Comparison of ENCODE assay signal across 8 cellular contexts in genomic region chr10:103659674-103660363, GRCh38.
A peak's percentile ranks its signal among the peaks of the same experiment; 100 is the strongest.
DNase-seq lines count a peak whose midpoint lies in the region; ATAC-seq and TF ChIP-seq lines count a peak whose summit lies in the region.

No MANE protein-coding gene starts in this region.

- peaks cover 5% of the 10 kb centered on the region for H3K27me3 Mint-ChIP-seq in GM23338 (ENCODE audit: insufficient read depth, low read depth, poor library complexity)
- H3K27me3 Mint-ChIP-seq in stimulated activated naive CD8-positive, alpha-beta T cell treated with anti-CD3 and anti-CD28 coated beads, Interleukin-15, amount 100 ng/mL, for 72 hours: no peaks in the 10 kb centered on the region

- peak; percentile 54 for ATAC-seq in GM23338
- peak; percentile 86 for ATAC-seq in stimulated activated naive CD8-positive, alpha-beta T cell treated with anti-CD3 and anti-CD28 coated beads, Interleukin-15, amount 100 ng/mL, for 72 hours
- ATAC-seq in GM21526 (IDR thresholded peaks at IDR 0.05; ENCODE audit: low FRiP score, unreplicated experiment): no peak

- H3K4me3 ChIP-seq in GM12864 (ENCODE audit: low read depth, low read length) (peak overlapping the region; percentile 65), GM23338 (no peak overlapping the region)

- DNase-seq in GM12864 (ENCODE audit: low read depth) (no peak), GM23338 (ENCODE audit: low spot score) (peak; percentile 37), NCI-H128 (lab: John Stamatoyannopoulos, UW; ENCODE audit: unreplicated experiment) (peak; percentile 28), activated T-cell treated with anti-CD3 and anti-CD28 coated beads for 4 hours (peak; percentile 42), epithelial cell of prostate (ENCODE audit: low read depth, low spot score) (no peak), myocyte (ENCODE audit: low read depth) (peak; percentile 89)
- DNase-seq in stimulated activated naive CD8-positive, alpha-beta T cell treated with anti-CD3 and anti-CD28 coated beads, Interleukin-15, amount 100 ng/mL, for 72 hours: peak; percentile 37 to 65

- peaks cover 24% of the 10 kb centered on the region for H3K36me3 Mint-ChIP-seq in GM23338 (ENCODE audit: low read depth)

- peaks cover 12% of the 10 kb centered on the region; the same call in 2 of the 3 replicates for H3K4me1 Mint-ChIP-seq in GM23338
- H3K4me1 Mint-ChIP-seq in stimulated activated naive CD8-positive, alpha-beta T cell treated with anti-CD3 and anti-CD28 coated beads, Interleukin-15, amount 100 ng/mL, for 72 hours: peaks cover 19% of the 10 kb centered on the region

- no peak overlapping the region for H3K4me2 ChIP-seq in GM23338

- no peak overlapping the region for H2AFZ ChIP-seq in GM23338

- H3F3A ChIP-seq in GM23338 (replicated peaks; ENCODE audit: low read depth): no peaks in the 10 kb centered on the region

- no peak overlapping the region for H3K27ac Mint-ChIP-seq in GM23338
- H3K27ac Mint-ChIP-seq in stimulated activated naive CD8-positive, alpha-beta T cell treated with anti-CD3 and anti-CD28 coated beads, Interleukin-15, amount 100 ng/mL, for 72 hours: peak overlapping the region; percentile 93 to 97

- TF ChIP-seq CTCF in GM12864 (IDR thresholded peaks at IDR 0.05; ENCODE audit: low read depth, low read length, missing control alignments) (peak; percentile 15), GM23338 (conservative IDR thresholded peaks at IDR 0.05; ENCODE audit: low read depth in 2 of 2) (no peak)

- H3K9me2 ChIP-seq in GM23338 (ENCODE audit: insufficient read depth): no peaks in the 10 kb centered on the region

- no peak overlapping the region for H3K4me3 Mint-ChIP-seq in GM23338
- peak overlapping the region; percentile 96 to 99 for H3K4me3 Mint-ChIP-seq in stimulated activated naive CD8-positive, alpha-beta T cell treated with anti-CD3 and anti-CD28 coated beads, Interleukin-15, amount 100 ng/mL, for 72 hours

- no peaks in the 10 kb centered on the region for H3K4me1 ChIP-seq in GM23338 (ENCODE audit: insufficient read depth)

- no peaks in the 10 kb centered on the region for H3K36me3 ChIP-seq in GM23338 (ENCODE audit: insufficient read depth)

- H3K9me3 Mint-ChIP-seq in GM23338: no peaks in the 10 kb centered on the region
- peaks cover 0 to 12% of the 10 kb centered on the region in 2 donors for H3K9me3 Mint-ChIP-seq in stimulated activated naive CD8-positive, alpha-beta T cell treated with anti-CD3 and anti-CD28 coated beads, Interleukin-15, amount 100 ng/mL, for 72 hours

- H3K27ac ChIP-seq in GM23338 (ENCODE audit: low read depth) (no peak overlapping the region), epithelial cell of prostate (peak overlapping the region; percentile 37)

- no peaks in the 10 kb centered on the region for H3K79me2 ChIP-seq in GM23338 (replicated peaks; ENCODE audit: insufficient read depth)

- no peaks in the 10 kb centered on the region for H3K27me3 ChIP-seq in GM23338 (ENCODE audit: insufficient read depth)

- H4K20me1 ChIP-seq in GM23338 (replicated peaks; ENCODE audit: insufficient read depth): no peaks in the 10 kb centered on the region

TF ChIP-seq in GM23338, 12 proteins besides CTCF, POLR2A, EP300 and RAD21:
- TF ChIP-seq EZH2phosphoT487 (IDR thresholded peaks at IDR 0.05; ENCODE audit: unreplicated experiment) (no peak), NANOG (IDR thresholded peaks at IDR 0.05; ENCODE audit: borderline replicate concordance) (no peak)
- TF ChIP-seq, protein P1, sequence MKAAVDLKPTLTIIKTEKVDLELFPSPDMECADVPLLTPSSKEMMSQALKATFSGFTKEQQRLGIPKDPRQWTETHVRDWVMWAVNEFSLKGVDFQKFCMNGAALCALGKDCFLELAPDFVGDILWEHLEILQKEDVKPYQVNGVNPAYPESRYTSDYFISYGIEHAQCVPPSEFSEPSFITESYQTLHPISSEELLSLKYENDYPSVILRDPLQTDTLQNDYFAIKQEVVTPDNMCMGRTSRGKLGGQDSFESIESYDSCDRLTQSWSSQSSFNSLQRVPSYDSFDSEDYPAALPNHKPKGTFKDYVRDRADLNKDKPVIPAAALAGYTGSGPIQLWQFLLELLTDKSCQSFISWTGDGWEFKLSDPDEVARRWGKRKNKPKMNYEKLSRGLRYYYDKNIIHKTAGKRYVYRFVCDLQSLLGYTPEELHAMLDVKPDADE (IDR thresholded peaks at IDR 0.05): no peak

Comparison
In these comparisons a context has a peak if more than half of its experiments do, and no peak if none do; other contexts are left out.
1. DNase-seq: peak in GM23338 (single experiment), NCI-H128 (single experiment), activated T-cell treated with anti-CD3 and anti-CD28 coated beads for 4 hours (single experiment), myocyte (single experiment) and stimulated activated naive CD8-positive, alpha-beta T cell treated with anti-CD3 and anti-CD28 coated beads, Interleukin-15, amount 100 ng/mL, for 72 hours (2 of 2); none in GM12864 (single experiment) and epithelial cell of prostate (single experiment).